In genomic region chr7:154927624-154928125, GRCh38 we compare ENCODE assay signal across 8 cellular contexts.
A peak's percentile ranks its signal among the peaks of the same experiment; 100 is the strongest.
DNase-seq lines count a peak whose midpoint lies in the region; ATAC-seq, FAIRE-seq and TF ChIP-seq lines count a peak whose summit lies in the region.

No MANE protein-coding gene starts in this region.

- intact Hi-C loops in right cardiac atrium (cut with DNase I) (loop anchor here in 2 of 4 donors (2.0 to 10.0 kb wide), 3 partner anchors 257 to 417 kb away; no protein-coding TSS in a partner anchor), sigmoid colon (cut with DNase I) (loop anchor here (1.0 to 10.0 kb wide), 5 partner anchors 75 to 837 kb away; partner anchors contain the start of genes INSIG1 and PAXIP1)

- DNase-seq in NCI-H146 treated with DMSO at 0.1 percent for 48 hours (lab: John Stamatoyannopoulos, UW; ENCODE audit: unreplicated experiment) (peak; percentile 78), T-helper 17 cell (peak; percentile 38 to 69 (median 44)), anterior cingulate cortex (lab: John Stamatoyannopoulos, UW) (peak in 41 of 58 donors; percentile 13 to 81 (median 46)), right cardiac atrium (peak; percentile 56 to 86 (median 77)), sigmoid colon (peak; percentile 89), GM12892 (ENCODE audit: insufficient read length) (no peak)

- TF ChIP-seq POLR2A in sigmoid colon (IDR thresholded peaks at IDR 0.05) = no peak
- TF ChIP-seq POLR2A in GM12892 (IDR thresholded peaks at IDR 0.05; ENCODE audit: low read depth, low read length) = no peak

- no peak for TF ChIP-seq EP300 in sigmoid colon (IDR thresholded peaks at IDR 0.05)

- H3K27me3 ChIP-seq in right cardiac atrium (ENCODE audit: control insufficient read depth, insufficient read depth) = no peaks in the 10 kb centered on the region
- H3K27me3 ChIP-seq in sigmoid colon = no peaks in the 10 kb centered on the region

- FAIRE-seq in GM12892 (lab: Jason Lieb, UNC) = no peak

- H3K4me1 ChIP-seq in right cardiac atrium (ENCODE audit: control insufficient read depth, insufficient read depth, low read length) (no peaks in the 10 kb centered on the region), sigmoid colon (peaks cover 0 to 14% (median 8%) of the 10 kb centered on the region in 4 donors)

- TF ChIP-seq CTCF in GM12872 (IDR thresholded peaks at IDR 0.05; ENCODE audit: insufficient read depth, low read depth, low read length) = peak; percentile 54
- TF ChIP-seq CTCF in sigmoid colon (IDR thresholded peaks at IDR 0.05) = peak; percentile 26 to 60 (median 42)

- peak overlapping the region; percentile 89 for H3K4me3 ChIP-seq in right cardiac atrium (ENCODE audit: low read length)
- peak overlapping the region; percentile 42 to 63 (median 56) for H3K4me3 ChIP-seq in sigmoid colon

- no peaks in the 10 kb centered on the region for H3K36me3 Mint-ChIP-seq in T-helper 17 cell (ENCODE audit: low read depth)

- WGBS in right cardiac atrium = 6% methylated on average over 5 of the region's 5 CpGs
- 3 to 4% methylated on average over 5 of the region's 5 CpGs for whole genome bisulfite sequencing in sigmoid colon, 2 donors

- H3K4me1 Mint-ChIP-seq in T-helper 17 cell = peaks cover 25% of the 10 kb centered on the region

- H3K27ac ChIP-seq in right cardiac atrium (ENCODE audit: low read length) (peak overlapping the region; percentile 86), sigmoid colon (peak overlapping the region; percentile 87 to 90 (median 89))

- H3K4me3 Mint-ChIP-seq in T-helper 17 cell = peak overlapping the region; percentile 97

- H3K36me3 ChIP-seq in sigmoid colon = no peaks in the 10 kb centered on the region

- H3K9me3 ChIP-seq in T-helper 17 cell (ENCODE audit: control insufficient read depth, low read length, poor library complexity, severe bottlenecking) (no peaks in the 10 kb centered on the region), right cardiac atrium (ENCODE audit: control insufficient read depth, low read length) (no peaks in the 10 kb centered on the region), sigmoid colon (no peaks in the 10 kb centered on the region)

- H3K27me3 Mint-ChIP-seq in T-helper 17 cell = no peaks in the 10 kb centered on the region

- ATAC-seq in HG02852 (IDR thresholded peaks at IDR 0.05; ENCODE audit: unreplicated experiment) (peak; percentile 58), T-helper 17 cell (peak; percentile 71), right cardiac atrium (peak; percentile 87)

- H3K27ac Mint-ChIP-seq in T-helper 17 cell = peak overlapping the region; percentile 99
